In genomic region chr20:3073251-3073643, GRCh38 we compare ENCODE assay signal across 24 cellular contexts. TPM values are rescaled to one million over a fixed set of nuclear protein-coding genes. Genes with fewer than 3 reads are reported as not detected.
"Had no signal": no experiment of that assay in that cellular context is flagged by ENCODE, and none has a peak within 500 bp of the region (broad histone marks: within the 10 kb centered on the region; RNA-seq: fewer than 3 reads in every experiment).

No MANE protein-coding gene starts in this region.

RNA-seq across cellular contexts. Expression of gene OXT, which starts 1.8 kb away (rescaled TPM):
- total RNA-seq: astrocyte, cardiac septum, chondrocyte, endothelial cell of umbilical vein, fibroblast of lung, fibroblast of villous mesenchyme, gastroesophageal sphincter, hepatocyte, left ventricle myocardium superior, lung microvascular endothelial cell, myocyte, neural crest cell, psoas muscle, sigmoid colon, upper lobe of right lung had no signal
- polyA plus RNA-seq: endothelial cell of umbilical vein, fibroblast of lung, keratinocyte, pancreas had no signal

RNA-seq across cellular contexts. Expression of gene AVP, which starts 11.3 kb away (rescaled TPM):
- total RNA-seq: activated CD8-positive, alpha-beta memory T cell treated with anti-CD3 and anti-CD28 coated beads for 36 hours; astrocyte; cardiac septum; chondrocyte; endothelial cell of umbilical vein; fibroblast of lung; fibroblast of villous mesenchyme; gastroesophageal sphincter; left cardiac atrium; left ventricle myocardium superior; lung microvascular endothelial cell; mucosa of descending colon; myocyte; neural crest cell; pancreas; psoas muscle; sigmoid colon; suprapubic skin; T-helper 1 cell treated with Interleukin-12 subunit alpha and Interleukin-12 subunit beta and Interleukin-4 antibody, amounts not matched to agents 30 ng/mL and 1 ng/mL, for 36 hours; upper lobe of right lung had no signal
- polyA plus RNA-seq: endothelial cell of umbilical vein, esophagus, fibroblast of lung, keratinocyte, pancreas, psoas muscle, sigmoid colon had no signal

RNA-seq across cellular contexts. Expression of gene GNRH2, which starts 29.8 kb away (rescaled TPM):
- total RNA-seq: cardiac septum, chondrocyte, fibroblast of lung, fibroblast of villous mesenchyme, left cardiac atrium, left ventricle myocardium superior, lung microvascular endothelial cell, mesenteric fat pad, myocyte, pancreas, psoas muscle, upper lobe of right lung had no signal
- polyA plus RNA-seq: endothelial cell of umbilical vein, fibroblast of lung, pancreas had no signal
